ENCODE assay signal across 8 cellular contexts in genomic region chr6:15296735-15297134, GRCh38. TPM values are rescaled to one million over a fixed set of nuclear protein-coding genes. Genes with fewer than 3 reads are reported as not detected.
A peak's percentile ranks its signal among the peaks of the same experiment; 100 is the strongest.
DNase-seq lines count a peak whose midpoint lies in the region; ATAC-seq lines count a peak whose summit lies in the region.

No MANE protein-coding gene starts in this region.

- peaks cover 24% of the 10 kb centered on the region for H3K36me3 Mint-ChIP-seq in activated CD8-positive, alpha-beta memory T cell treated with anti-CD3 and anti-CD28 coated beads, Interleukin-2, amount 10 ng/mL, durations not matched to agents 7 days and 5 days

- H3K27me3 Mint-ChIP-seq in activated CD8-positive, alpha-beta memory T cell treated with anti-CD3 and anti-CD28 coated beads, Interleukin-2, amount 10 ng/mL, durations not matched to agents 7 days and 5 days, result no peaks in the 10 kb centered on the region

- peak; percentile 70 for ATAC-seq in activated CD8-positive, alpha-beta memory T cell treated with anti-CD3 and anti-CD28 coated beads, Interleukin-2, amount 10 ng/mL, durations not matched to agents 7 days and 5 days
- peak; percentile 56 for ATAC-seq in HG02642 (IDR thresholded peaks at IDR 0.05; ENCODE audit: poor library complexity, unreplicated experiment)
- no peak for ATAC-seq in HG03439 (IDR thresholded peaks at IDR 0.05; ENCODE audit: unreplicated experiment)

- CTCF ChIA-PET in activated CD8-positive, alpha-beta memory T cell treated with anti-CD3 and anti-CD28 coated beads, Interleukin-2, amount 10 ng/mL, durations not matched to agents 7 days and 5 days (lab: Charles Lee), result interaction anchor here (1.6 kb wide), 1 partner anchor 9 kb away, joined by 4 read pairs; no protein-coding TSS in a partner anchor

- peak overlapping the region; percentile 48 for H3K4me3 Mint-ChIP-seq in activated CD8-positive, alpha-beta memory T cell treated with anti-CD3 and anti-CD28 coated beads, Interleukin-2, amount 10 ng/mL, durations not matched to agents 7 days and 5 days

- no peaks in the 10 kb centered on the region for H3K9me3 Mint-ChIP-seq in activated CD8-positive, alpha-beta memory T cell treated with anti-CD3 and anti-CD28 coated beads, Interleukin-2, amount 10 ng/mL, durations not matched to agents 7 days and 5 days (ENCODE audit: low read depth)

- peak; percentile 79 for DNase-seq in activated CD8-positive, alpha-beta memory T cell treated with anti-CD3 and anti-CD28 coated beads, Interleukin-2, amount 10 ng/mL, durations not matched to agents 7 days and 5 days
- DNase-seq in activated CD8-positive, alpha-beta memory T cell treated with anti-CD3 and anti-CD28 coated beads, Interleukin-2, amount 50 U/mL, for 4 hours, result no peak
- DNase-seq in UCSD-AML1 (lab: John Stamatoyannopoulos, UW; ENCODE audit: unreplicated experiment), result peak; percentile 28
- peak; percentile 53 for DNase-seq in stimulated activated CD8-positive, alpha-beta memory T cell treated with anti-CD3 and anti-CD28 coated beads, Interleukin-4, amount 100 ng/mL, for 48 hours
- no peak for DNase-seq in NCI-H128 (lab: John Stamatoyannopoulos, UW; ENCODE audit: unreplicated experiment)
- DNase-seq in occipital lobe (lab: John Stamatoyannopoulos, UW), result no peak

- H3K27ac Mint-ChIP-seq in activated CD8-positive, alpha-beta memory T cell treated with anti-CD3 and anti-CD28 coated beads, Interleukin-2, amount 10 ng/mL, durations not matched to agents 7 days and 5 days, result peak overlapping the region; percentile 92

- peaks cover 86% of the 10 kb centered on the region for H3K4me1 Mint-ChIP-seq in activated CD8-positive, alpha-beta memory T cell treated with anti-CD3 and anti-CD28 coated beads, Interleukin-2, amount 10 ng/mL, durations not matched to agents 7 days and 5 days

RNA-seq across cellular contexts. Expression of gene JARID2, which starts 50.9 kb away (rescaled TPM):
- total RNA-seq in activated CD8-positive, alpha-beta memory T cell treated with anti-CD3 and anti-CD28 coated beads, Interleukin-2, amount 10 ng/mL, durations not matched to agents 7 days and 5 days, result 10 to 100 TPM; 30.0 to 42.4 TPM
- 18.6 TPM for total RNA-seq in occipital lobe

Comparison
In these comparisons a context has a peak if more than half of its experiments do, and no peak if none do; other contexts are left out.
1. DNase-seq: peak in activated CD8-positive, alpha-beta memory T cell treated with anti-CD3 and anti-CD28 coated beads, Interleukin-2, amount 10 ng/mL, durations not matched to agents 7 days and 5 days (single experiment), UCSD-AML1 (single experiment) and stimulated activated CD8-positive, alpha-beta memory T cell treated with anti-CD3 and anti-CD28 coated beads, Interleukin-4, amount 100 ng/mL, for 48 hours (single experiment); none in activated CD8-positive, alpha-beta memory T cell treated with anti-CD3 and anti-CD28 coated beads, Interleukin-2, amount 50 U/mL, for 4 hours (single experiment), NCI-H128 (single experiment) and occipital lobe (single experiment).